8 cellular contexts compared by ENCODE assay signal in genomic region chr5:96823900-96824351, GRCh38. TPM values are rescaled to one million over a fixed set of nuclear protein-coding genes. Genes with fewer than 3 reads are reported as not detected.
DNase-seq lines count a peak whose midpoint lies in the region; ATAC-seq and TF ChIP-seq lines count a peak whose summit lies in the region.

No MANE protein-coding gene starts in this region.

- no peak overlapping the region for H4K12ac ChIP-seq in trophoblast cell (ENCODE audit: low read depth, low read length)

- no peak overlapping the region for H3K27ac Mint-ChIP-seq in activated CD8-positive, alpha-beta T cell treated with anti-CD3 and anti-CD28 coated beads for 36 hours

- H3K18ac ChIP-seq in trophoblast cell (ENCODE audit: low read length), result no peak overlapping the region

- H2BK5ac ChIP-seq in trophoblast cell (ENCODE audit: low read depth, low read length, poor library complexity), result no peak overlapping the region

- H3K27me3 Mint-ChIP-seq in activated CD8-positive, alpha-beta T cell treated with anti-CD3 and anti-CD28 coated beads for 36 hours, result no peaks in the 10 kb centered on the region

- peaks cover 50% of the 10 kb centered on the region for H3K4me1 Mint-ChIP-seq in activated CD8-positive, alpha-beta T cell treated with anti-CD3 and anti-CD28 coated beads for 36 hours (ENCODE audit: low read depth)

- no peak for TF ChIP-seq CTCF in activated CD8-positive, alpha-beta T cell treated with anti-CD3 and anti-CD28 coated beads for 36 hours (IDR thresholded peaks at IDR 0.05)

- H2BK120ac ChIP-seq in trophoblast cell (ENCODE audit: insufficient read depth, low read length, poor library complexity), result no peak overlapping the region

- H3K27me3 ChIP-seq in trophoblast cell (ENCODE audit: insufficient read depth, low read length), result no peaks in the 10 kb centered on the region

- no peaks in the 10 kb centered on the region for H3K36me3 ChIP-seq in trophoblast cell (ENCODE audit: control insufficient read depth in 1 of 2, insufficient read depth in 2 of 2, low read length in 2 of 2)

- no peaks in the 10 kb centered on the region for H3K79me2 ChIP-seq in trophoblast cell (ENCODE audit: control insufficient read depth, insufficient read depth, low read length, poor library complexity)

- WGBS in trophoblast cell (ENCODE audit: extremely low coverage, insufficient coverage, insufficient read length), result no CpG with 5 or more reads among the region's 2 CpGs

- peak; percentile 59 for ATAC-seq in HG03039 (IDR thresholded peaks at IDR 0.05; ENCODE audit: unreplicated experiment)
- ATAC-seq in activated CD8-positive, alpha-beta T cell treated with anti-CD3 and anti-CD28 coated beads for 36 hours, result peak; percentile 94

- H3K4me2 ChIP-seq in trophoblast cell (ENCODE audit: low read length), result no peak overlapping the region

- H3K14ac ChIP-seq in trophoblast cell (ENCODE audit: low read length), result no peak overlapping the region

- in situ Hi-C loops in KBM-7 (cut with MboI; ENCODE audit: low pct_unique_long_range_greater_than_20kb, low sequenced_read_pairs), result no loop called here

- H3K27ac ChIP-seq in trophoblast cell (ENCODE audit: low read depth, low read length), result no peak overlapping the region

- CTCF ChIA-PET in activated CD8-positive, alpha-beta T cell treated with anti-CD3 and anti-CD28 coated beads for 36 hours (lab: Charles Lee), result interaction anchor here (0.7 to 1.6 kb wide), 3 partner anchors 11 to 61 kb away, joined by 3 to 4 read pairs (median 4); no protein-coding TSS in a partner anchor

- no peaks in the 10 kb centered on the region for H3K9me3 ChIP-seq in trophoblast cell (ENCODE audit: insufficient read depth, low read depth, low read length)

- H2BK12ac ChIP-seq in trophoblast cell (ENCODE audit: low read length), result no peak overlapping the region

- no peak overlapping the region for H3K23ac ChIP-seq in trophoblast cell (ENCODE audit: low read length)

- no peak overlapping the region for H4K8ac ChIP-seq in trophoblast cell (ENCODE audit: low read depth, low read length)

- no peaks in the 10 kb centered on the region for H3K79me1 ChIP-seq in trophoblast cell (ENCODE audit: low read length)

- H3K4me1 ChIP-seq in trophoblast cell (ENCODE audit: control insufficient read depth in 1 of 2, insufficient read depth in 2 of 2, low read length in 2 of 2), result no peaks in the 10 kb centered on the region

- no peak overlapping the region for H2AK5ac ChIP-seq in trophoblast cell (ENCODE audit: low read length)

- H4K91ac ChIP-seq in trophoblast cell (ENCODE audit: low read depth, low read length), result no peak overlapping the region

- H3K4me3 Mint-ChIP-seq in activated CD8-positive, alpha-beta T cell treated with anti-CD3 and anti-CD28 coated beads for 36 hours, result no peak overlapping the region

- no peak overlapping the region for H3K4me3 ChIP-seq in trophoblast cell (ENCODE audit: low read depth, low read length)

- POLR2A ChIA-PET in activated CD8-positive, alpha-beta T cell treated with anti-CD3 and anti-CD28 coated beads for 36 hours (lab: Charles Lee), result interaction anchor here (2.6 kb wide), 1 partner anchor 16 kb away, joined by 8 read pairs; the partner anchor contains the start of gene ERAP1

- intact Hi-C loops in activated CD8-positive, alpha-beta T cell treated with anti-CD3 and anti-CD28 coated beads for 36 hours (cut with micrococcal nuclease), result no loop called here

- no peak overlapping the region for H3K4ac ChIP-seq in trophoblast cell (ENCODE audit: low read depth, low read length)

- DNase-seq in activated CD4-positive, alpha-beta T cell treated with anti-CD3 and anti-CD28 coated beads for 48 hours, result peak; percentile 35
- DNase-seq in activated CD4-positive, alpha-beta T cell treated with anti-CD3 and anti-CD28 coated beads for 1 hour, result no peak
- DNase-seq in activated CD8-positive, alpha-beta T cell treated with anti-CD3 and anti-CD28 coated beads for 36 hours, result peak; percentile 37
- DNase-seq in trophoblast cell (peak; percentile 83 to 94), KBM-7 (no peak), occipital lobe (lab: John Stamatoyannopoulos, UW) (no peak)
- DNase-seq in activated CD4-positive, CD25-positive, alpha-beta regulatory T cell (lab: John Stamatoyannopoulos, UW), result no peak

- no peaks in the 10 kb centered on the region for H3K9me3 Mint-ChIP-seq in activated CD8-positive, alpha-beta T cell treated with anti-CD3 and anti-CD28 coated beads for 36 hours

- H2AFZ ChIP-seq in trophoblast cell (ENCODE audit: insufficient read depth, low read length, poor library complexity), result no peak overlapping the region

- no peak overlapping the region for H3K9ac ChIP-seq in trophoblast cell (ENCODE audit: low read length)

- no peaks in the 10 kb centered on the region for H3K36me3 Mint-ChIP-seq in activated CD8-positive, alpha-beta T cell treated with anti-CD3 and anti-CD28 coated beads for 36 hours (ENCODE audit: low read depth)

RNA-seq across cellular contexts. Expression of gene ERAP1, which starts 16.2 kb away (rescaled TPM):
- 10 to 100 TPM; 60.1 to 62.3 TPM for total RNA-seq in activated CD8-positive, alpha-beta T cell treated with anti-CD3 and anti-CD28 coated beads for 36 hours
- polyA plus RNA-seq in trophoblast cell (2013), result 12.3 and 12.4 TPM in 2 replicates
- total RNA-seq in occipital lobe, result 13.1 TPM

RNA-seq across cellular contexts. Expression of gene ERAP2, which starts 52.4 kb away (rescaled TPM):
- 10 to 100 TPM; 43.0 to 44.5 TPM for total RNA-seq in activated CD8-positive, alpha-beta T cell treated with anti-CD3 and anti-CD28 coated beads for 36 hours
- polyA plus RNA-seq in trophoblast cell (2013), result 0.01 and 0.04 TPM in 2 replicates
- total RNA-seq in occipital lobe, result 10.9 TPM

Comparison
In these comparisons a context has a peak if more than half of its experiments do, and no peak if none do; other contexts are left out.
1. DNase-seq: peak in activated CD4-positive, alpha-beta T cell treated with anti-CD3 and anti-CD28 coated beads for 48 hours (single experiment), activated CD8-positive, alpha-beta T cell treated with anti-CD3 and anti-CD28 coated beads for 36 hours (single experiment) and trophoblast cell (2 of 2); none in activated CD4-positive, alpha-beta T cell treated with anti-CD3 and anti-CD28 coated beads for 1 hour (single experiment), KBM-7 (single experiment), occipital lobe (single experiment) and activated CD4-positive, CD25-positive, alpha-beta regulatory T cell (0 of 4).